In genomic region chr5:175257847-175258194, GRCh38 we compare ENCODE assay signal across 29 cellular contexts.
"Had no signal": no experiment of that assay in that cellular context is flagged by ENCODE, and none has a peak within 500 bp of the region (broad histone marks: within the 10 kb centered on the region; RNA-seq: fewer than 3 reads in every experiment).

No MANE protein-coding gene starts in this region.

- ATAC-seq: activated CD8-positive, alpha-beta T cell treated with anti-CD3 and anti-CD28 coated beads for 36 hours; activated naive CD4-positive, alpha-beta T cell treated with anti-CD3 and anti-CD28 coated beads, Interleukin-2, amount 50 U/mL, for 72 hours; activated T-cell treated with anti-CD3 and anti-CD28 coated beads, Interleukin-2, amount 50 U/mL, for 72 hours; body of pancreas; Panc1 had no signal

- H3K4me3 Mint-ChIP-seq: activated CD4-positive, alpha-beta T cell treated with anti-CD3 and anti-CD28 coated beads, Interleukin-2, amount 10 ng/mL, durations not matched to agents 24 days and 14 days; activated CD8-positive, alpha-beta T cell treated with anti-CD3 and anti-CD28 coated beads for 36 hours; activated T-cell treated with anti-CD3 and anti-CD28 coated beads, Interleukin-2, amount 50 U/mL, for 72 hours had no signal

- H3K27me3 Mint-ChIP-seq: activated CD4-positive, alpha-beta T cell treated with anti-CD3 and anti-CD28 coated beads, Interleukin-2, amount 10 ng/mL, durations not matched to agents 24 days and 14 days had no signal

- DNase-seq: activated CD4-positive, alpha-beta T cell treated with anti-CD3 and anti-CD28 coated beads, Interleukin-2, amount 10 ng/mL, durations not matched to agents 24 days and 14 days; activated CD4-positive, alpha-beta T cell treated with anti-CD3 and anti-CD28 coated beads, Interleukin-2, amount 50 U/mL, for 4 hours; activated gamma-delta T cell; activated naive CD4-positive, alpha-beta T cell treated with Interleukin-2 at 50 U/mL for 16 hours; activated T-cell treated with anti-CD3 and anti-CD28 coated beads, Interleukin-2, amount 50 U/mL, for 1 hour; activated T-cell treated with anti-CD3 and anti-CD28 coated beads, Interleukin-2, amount 50 U/mL, for 72 hours; adrenal gland; body of pancreas; Kasumi-1; MG63; NCI-H1092; NCI-H1436 treated with DMSO at 0.1 percent for 48 hours; NCI-H1694 treated with DMSO at 0.1 percent for 48 hours; NCI-H2029 treated with DMSO at 0.1 percent for 48 hours; NCI-H2107; NCI-H2171 treated with DMSO at 0.1 percent for 48 hours; NCI-H2227 treated with DMSO at 0.1 percent for 48 hours; NCI-H446; NCI-H524; NCI-H69; NCI-H82; SHP77; SJCRH30; T1000; WERI-Rb-1 had no signal

- H3K4me1 Mint-ChIP-seq: activated CD4-positive, alpha-beta T cell treated with anti-CD3 and anti-CD28 coated beads, Interleukin-2, amount 10 ng/mL, durations not matched to agents 24 days and 14 days had no signal

- H3K9me3 Mint-ChIP-seq: activated CD4-positive, alpha-beta T cell treated with anti-CD3 and anti-CD28 coated beads, Interleukin-2, amount 10 ng/mL, durations not matched to agents 24 days and 14 days; activated CD8-positive, alpha-beta T cell treated with anti-CD3 and anti-CD28 coated beads for 36 hours; activated T-cell treated with anti-CD3 and anti-CD28 coated beads, Interleukin-2, amount 50 U/mL, for 72 hours; activated T-helper 2 cell treated with anti-CD3 and anti-CD28 coated beads, Interferon-gamma antibody, Interleukin-2, Interleukin-4, amounts not matched to agents 10 μg/mL and 5 μg/mL and 100 μg/mL, durations not matched to agents 14 hours and 24 hours and 36 hours had no signal

- H3K27ac Mint-ChIP-seq: activated CD4-positive, alpha-beta T cell treated with anti-CD3 and anti-CD28 coated beads, Interleukin-2, amount 10 ng/mL, durations not matched to agents 24 days and 14 days; activated CD8-positive, alpha-beta T cell treated with anti-CD3 and anti-CD28 coated beads for 36 hours; activated naive CD4-positive, alpha-beta T cell treated with anti-CD3 and anti-CD28 coated beads, Interleukin-2, amount 50 U/mL, for 72 hours; activated T-cell treated with anti-CD3 and anti-CD28 coated beads, Interleukin-2, amount 50 U/mL, for 72 hours; activated T-helper 2 cell treated with anti-CD3 and anti-CD28 coated beads, Interferon-gamma antibody, Interleukin-2, Interleukin-4, amounts not matched to agents 10 μg/mL and 5 μg/mL and 100 μg/mL, durations not matched to agents 14 hours and 24 hours and 36 hours had no signal
